ENCODE assay signal across 8 cellular contexts in genomic region chr15:26082069-26082832, GRCh38.
DNase-seq lines count a peak whose midpoint lies in the region; FAIRE-seq and TF ChIP-seq lines count a peak whose summit lies in the region.

No MANE protein-coding gene starts in this region.

- peak overlapping the region; percentile 90 for H3K27ac Mint-ChIP-seq in activated naive CD8-positive, alpha-beta T cell treated with anti-CD3 and anti-CD28 coated beads for 36 hours
- H3K27ac Mint-ChIP-seq in glutamatergic neuron (ENCODE audit: unreplicated experiment) = peak overlapping the region; percentile 86

- peaks cover 29% of the 10 kb centered on the region for H3K4me1 Mint-ChIP-seq in activated naive CD8-positive, alpha-beta T cell treated with anti-CD3 and anti-CD28 coated beads for 36 hours
- H3K4me1 Mint-ChIP-seq in glutamatergic neuron (ENCODE audit: low read depth, unreplicated experiment) = peaks cover 3% of the 10 kb centered on the region

- H3K4me3 Mint-ChIP-seq in activated naive CD8-positive, alpha-beta T cell treated with anti-CD3 and anti-CD28 coated beads for 36 hours = peak overlapping the region; percentile 84
- peak overlapping the region; percentile 94 for H3K4me3 Mint-ChIP-seq in glutamatergic neuron (ENCODE audit: unreplicated experiment)

- peak; percentile 96 for FAIRE-seq in G401.6 (lab: Jason Lieb, UNC)

- peak in 1 of 2 donors; percentile 56 for TF ChIP-seq POLR2A in suprapubic skin (IDR thresholded peaks at IDR 0.05)

- H3K9me3 Mint-ChIP-seq in activated naive CD8-positive, alpha-beta T cell treated with anti-CD3 and anti-CD28 coated beads for 36 hours = peaks cover 2% of the 10 kb centered on the region
- H3K9me3 Mint-ChIP-seq in glutamatergic neuron (ENCODE audit: unreplicated experiment) = peaks cover 17% of the 10 kb centered on the region

- H3K27ac ChIP-seq in HEK293 (ENCODE audit: extremely low read depth, low read depth, low read length) (peak overlapping the region; percentile 75), suprapubic skin (peak overlapping the region; percentile 89)

- 1% methylated on average over 35 of the region's 44 CpGs for WGBS in suprapubic skin

- no peaks in the 10 kb centered on the region for H3K4me1 ChIP-seq in HEK293 (ENCODE audit: control insufficient read depth, insufficient read depth, low read length)
- H3K4me1 ChIP-seq in suprapubic skin = peaks cover 10% of the 10 kb centered on the region

- CTCF ChIA-PET in HEK293 (lab: Yijun Ruan, JAX) = interaction anchor here (0.6 kb wide), 2 partner anchors 41 to 277 kb away, joined by 3 read pairs; no protein-coding TSS in a partner anchor

- TF ChIP-seq EP300 in suprapubic skin (IDR thresholded peaks at IDR 0.05) = no peak

- peaks cover 5% of the 10 kb centered on the region for H3K27me3 Mint-ChIP-seq in activated naive CD8-positive, alpha-beta T cell treated with anti-CD3 and anti-CD28 coated beads for 36 hours
- peaks cover 9% of the 10 kb centered on the region for H3K27me3 Mint-ChIP-seq in glutamatergic neuron (ENCODE audit: unreplicated experiment)

- H3K36me3 ChIP-seq in HEK293 (ENCODE audit: control insufficient read depth in 2 of 2, insufficient read depth in 1 of 2, low read length in 2 of 2) = no peaks in the 10 kb centered on the region
- no peaks in the 10 kb centered on the region for H3K36me3 ChIP-seq in suprapubic skin

- peaks cover 2% of the 10 kb centered on the region for H3K36me3 Mint-ChIP-seq in activated naive CD8-positive, alpha-beta T cell treated with anti-CD3 and anti-CD28 coated beads for 36 hours
- no peaks in the 10 kb centered on the region for H3K36me3 Mint-ChIP-seq in glutamatergic neuron (ENCODE audit: unreplicated experiment)

- TF ChIP-seq CTCF in HEK293 (tag by site-specific recombination; IDR thresholded peaks at IDR 0.05) (peak; percentile 30; the same call in 1 of the 2 replicates), glutamatergic neuron (IDR thresholded peaks at IDR 0.05; ENCODE audit: partially characterized antibody, unreplicated experiment) (no peak), suprapubic skin (IDR thresholded peaks at IDR 0.05) (no peak)

- H3K9me3 ChIP-seq in HEK293 (ENCODE audit: control insufficient read depth, insufficient read depth, low read depth, low read length) (no peaks in the 10 kb centered on the region), suprapubic skin (no peaks in the 10 kb centered on the region)

- H3K4me3 ChIP-seq in HEK293 (ENCODE audit: low read depth, low read length) = peak overlapping the region; percentile 62
- peak overlapping the region; percentile 86 for H3K4me3 ChIP-seq in suprapubic skin

- no peaks in the 10 kb centered on the region for H3K27me3 ChIP-seq in suprapubic skin

- DNase-seq in NAMALWA (ENCODE audit: low spot score) (peak; percentile 97), SKM-1 (lab: John Stamatoyannopoulos, UW; ENCODE audit: unreplicated experiment) (peak; percentile 89), glutamatergic neuron (peak; percentile 98), occipital lobe (lab: John Stamatoyannopoulos, UW) (peak; percentile 93), suprapubic skin (ENCODE audit: low spot score in 2 of 2) (peak; percentile 97 to 98)
- peak; percentile 94 for DNase-seq in activated naive CD8-positive, alpha-beta T cell treated with anti-CD3 and anti-CD28 coated beads for 36 hours

- POLR2A ChIA-PET in HEK293 (lab: Yijun Ruan, JAX) = interaction anchor here (0.6 kb wide), 1 partner anchor 926 kb away, joined by 3 read pairs; no protein-coding TSS in a partner anchor

TF ChIP-seq in HEK293, 187 proteins besides CTCF, POLR2A, EP300 and RAD21 (continues in another document):
- TF ChIP-seq, protein P1, sequence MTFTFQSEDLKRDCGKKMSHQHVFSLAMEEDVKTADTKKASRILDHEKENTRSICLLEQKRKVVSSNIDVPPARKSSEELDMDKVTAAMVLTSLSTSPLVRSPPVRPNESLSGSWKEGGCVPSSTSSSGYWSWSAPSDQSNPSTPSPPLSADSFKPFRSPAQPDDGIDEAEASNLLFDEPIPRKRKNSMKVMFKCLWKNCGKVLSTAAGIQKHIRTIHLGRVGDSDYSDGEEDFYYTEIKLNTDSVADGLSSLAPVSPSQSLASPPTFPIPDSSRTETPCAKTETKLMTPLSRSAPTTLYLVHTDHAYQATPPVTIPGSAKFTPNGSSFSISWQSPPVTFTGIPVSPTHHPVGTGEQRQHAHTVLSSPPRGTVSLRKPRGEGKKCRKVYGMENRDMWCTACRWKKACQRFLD (tag by site-specific recombination; IDR thresholded peaks at IDR 0.05) = no peak
- no peak for TF ChIP-seq ZNF518A (tag by site-specific recombination; conservative IDR thresholded peaks at IDR 0.05; ENCODE audit: low read depth)
- TF ChIP-seq ZNF132 (tag by site-specific recombination; IDR thresholded peaks at IDR 0.05; ENCODE audit: borderline replicate concordance) = no peak
- TF ChIP-seq ZNF350 (tag by site-specific recombination; IDR thresholded peaks at IDR 0.05) = no peak
- no peak for TF ChIP-seq ZNF544 (tag by site-specific recombination; IDR thresholded peaks at IDR 0.05)
- TF ChIP-seq ZBTB8A (tag by site-specific recombination; IDR thresholded peaks at IDR 0.05) = peak; percentile 88
- TF ChIP-seq ZFP37 (tag by site-specific recombination; IDR thresholded peaks at IDR 0.05) = no peak
- TF ChIP-seq PRDM1 (tag by site-specific recombination; IDR thresholded peaks at IDR 0.05) = no peak
- TF ChIP-seq SCRT1 (tag by site-specific recombination; IDR thresholded peaks at IDR 0.05; ENCODE audit: borderline replicate concordance) = 0 out of 2 replicates have a peak, but pooled peaks have one; percentile 38
- TF ChIP-seq ZNF2 (tag by site-specific recombination; IDR thresholded peaks at IDR 0.05) = no peak
- TF ChIP-seq ZSCAN16 (tag by site-specific recombination; IDR thresholded peaks at IDR 0.05) = no peak
- no peak for TF ChIP-seq ZBTB17 (tag by site-specific recombination; IDR thresholded peaks at IDR 0.05)
- no peak for TF ChIP-seq ZNF514 (tag by site-specific recombination; IDR thresholded peaks at IDR 0.05)
- TF ChIP-seq ZNF169 (tag by site-specific recombination; IDR thresholded peaks at IDR 0.05) = no peak
- no peak for TF ChIP-seq ZNF596 (tag by site-specific recombination; IDR thresholded peaks at IDR 0.05)

Comparison
In these comparisons a context has a peak if more than half of its experiments do, and no peak if none do; other contexts are left out.
1. Peak in every context shown above with its lines: DNase-seq, H3K4me3 ChIP-seq and H3K27ac ChIP-seq.